In the genomic region with DNA sequence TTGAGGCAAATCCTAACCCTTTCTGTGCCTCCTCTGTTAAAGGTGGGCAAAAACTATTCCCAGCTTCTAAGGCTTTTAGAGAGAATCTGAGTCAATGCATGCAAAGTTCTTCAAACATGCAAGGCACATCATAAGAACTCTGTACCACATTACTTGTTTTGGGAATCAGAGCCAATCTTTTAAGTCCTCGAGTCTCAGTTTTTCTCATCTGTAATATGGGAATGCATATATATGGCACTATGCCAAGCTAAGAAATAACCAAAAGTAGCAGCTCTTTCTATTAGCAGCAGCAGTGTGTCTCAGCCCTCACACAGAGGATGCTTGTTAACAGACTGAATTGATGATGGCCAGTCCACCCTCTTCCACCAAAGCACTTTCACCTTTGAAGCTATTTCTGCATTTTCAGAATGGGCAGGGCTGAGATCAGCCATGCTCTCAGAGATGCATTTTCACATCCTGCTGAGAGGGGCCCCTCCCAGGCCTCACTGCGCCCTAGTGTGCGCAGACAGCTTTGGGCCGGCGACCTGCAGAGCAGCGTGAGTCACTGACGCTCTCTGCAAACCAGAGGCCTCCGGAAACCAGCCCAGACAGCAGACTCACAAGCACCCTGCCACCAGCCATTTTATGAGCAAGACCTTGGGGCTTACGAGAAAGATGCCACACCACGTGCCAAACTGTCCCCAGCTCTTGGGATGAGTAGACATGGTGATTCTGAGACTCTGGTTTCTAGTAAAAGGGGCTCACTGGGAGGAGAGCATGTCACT, we compare ENCODE assay signal across 8 cellular contexts.
DNase-seq lines count a peak whose midpoint lies in the region; ATAC-seq and TF ChIP-seq lines count a peak whose summit lies in the region.

No MANE protein-coding gene starts in this region.

- ATAC-seq in GM19023 (IDR thresholded peaks at IDR 0.05; ENCODE audit: unreplicated experiment) = peak; percentile 77
- peak; percentile 70 for ATAC-seq in HG03064 (IDR thresholded peaks at IDR 0.05; ENCODE audit: low read depth, unreplicated experiment)
- ATAC-seq in WTC11 = peak; percentile 28; the same call in 1 of the 2 replicates
- ATAC-seq in central memory CD8-positive, alpha-beta T cell (replicated peaks; ENCODE audit: extremely low read depth, poor library complexity, severe bottlenecking) = peak; percentile 87

- peaks cover 6% of the 10 kb centered on the region for H3K9me3 Mint-ChIP-seq in WTC11
- no peaks in the 10 kb centered on the region for H3K9me3 Mint-ChIP-seq in central memory CD8-positive, alpha-beta T cell

- H3K27me3 Mint-ChIP-seq in WTC11 (ENCODE audit: low read depth) = no peaks in the 10 kb centered on the region
- H3K27me3 Mint-ChIP-seq in central memory CD8-positive, alpha-beta T cell = no peaks in the 10 kb centered on the region

- no peaks in the 10 kb centered on the region for H3K4me1 Mint-ChIP-seq in WTC11
- H3K4me1 Mint-ChIP-seq in central memory CD8-positive, alpha-beta T cell = peaks cover 89% of the 10 kb centered on the region

- H3K4me3 Mint-ChIP-seq in WTC11 = no peak overlapping the region
- peak overlapping the region; percentile 75 for H3K4me3 Mint-ChIP-seq in central memory CD8-positive, alpha-beta T cell

- TF ChIP-seq CTCF in WTC11 (IDR thresholded peaks at IDR 0.05) = no peak

- DNase-seq in WTC11 (ENCODE audit: low spot score) = no peak
- DNase-seq in central memory CD8-positive, alpha-beta T cell (ENCODE audit: low spot score in 2 of 2) = peak; percentile 71 to 92
- peak; percentile 63 to 84 for DNase-seq in stimulated activated CD4-positive, alpha-beta T cell treated with anti-CD3 and anti-CD28 coated beads, Interleukin-4, amount 100 ng/mL, for 48 hours (ENCODE audit: low read depth in 2 of 2)
- DNase-seq in dedifferentiated amniotic fluid mesenchymal stem cell (ENCODE audit: extremely low spot score) = no peak
- DNase-seq in DMS153 treated with DMSO at 0.1 percent for 48 hours (lab: John Stamatoyannopoulos, UW; ENCODE audit: unreplicated experiment) = no peak
- DNase-seq in NCI-H345 (lab: John Stamatoyannopoulos, UW) = no peak

- H3K36me3 Mint-ChIP-seq in WTC11 = peaks cover 6% of the 10 kb centered on the region
- peaks cover 65% of the 10 kb centered on the region for H3K36me3 Mint-ChIP-seq in central memory CD8-positive, alpha-beta T cell (ENCODE audit: insufficient read depth)

- no peak overlapping the region for H3K27ac Mint-ChIP-seq in WTC11
- H3K27ac Mint-ChIP-seq in central memory CD8-positive, alpha-beta T cell (ENCODE audit: low read depth) = peak overlapping the region; percentile 97

- POLR2A ChIA-PET in WTC11 (lab: Charles Lee) = no interaction called here

- CTCF ChIA-PET in WTC11 (lab: Charles Lee) = interaction anchor here (1.0 kb wide), 1 partner anchor 13 kb away, joined by 4 read pairs; no protein-coding TSS in a partner anchor

TF ChIP-seq in WTC11, 78 proteins besides CTCF, POLR2A, EP300 and RAD21 (continues in another document):
- TF ChIP-seq, protein P1, sequence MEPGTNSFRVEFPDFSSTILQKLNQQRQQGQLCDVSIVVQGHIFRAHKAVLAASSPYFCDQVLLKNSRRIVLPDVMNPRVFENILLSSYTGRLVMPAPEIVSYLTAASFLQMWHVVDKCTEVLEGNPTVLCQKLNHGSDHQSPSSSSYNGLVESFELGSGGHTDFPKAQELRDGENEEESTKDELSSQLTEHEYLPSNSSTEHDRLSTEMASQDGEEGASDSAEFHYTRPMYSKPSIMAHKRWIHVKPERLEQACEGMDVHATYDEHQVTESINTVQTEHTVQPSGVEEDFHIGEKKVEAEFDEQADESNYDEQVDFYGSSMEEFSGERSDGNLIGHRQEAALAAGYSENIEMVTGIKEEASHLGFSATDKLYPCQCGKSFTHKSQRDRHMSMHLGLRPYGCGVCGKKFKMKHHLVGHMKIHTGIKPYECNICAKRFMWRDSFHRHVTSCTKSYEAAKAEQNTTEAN (CRISPR knock-in tag; IDR thresholded peaks at IDR 0.05) = no peak
- TF ChIP-seq, protein P2, sequence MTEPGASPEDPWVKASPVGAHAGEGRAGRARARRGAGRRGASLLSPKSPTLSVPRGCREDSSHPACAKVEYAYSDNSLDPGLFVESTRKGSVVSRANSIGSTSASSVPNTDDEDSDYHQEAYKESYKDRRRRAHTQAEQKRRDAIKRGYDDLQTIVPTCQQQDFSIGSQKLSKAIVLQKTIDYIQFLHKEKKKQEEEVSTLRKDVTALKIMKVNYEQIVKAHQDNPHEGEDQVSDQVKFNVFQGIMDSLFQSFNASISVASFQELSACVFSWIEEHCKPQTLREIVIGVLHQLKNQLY (CRISPR knock-in tag; IDR thresholded peaks at IDR 0.05) = no peak
- TF ChIP-seq CREB1 (CRISPR knock-in tag; IDR thresholded peaks at IDR 0.05) = no peak
- TF ChIP-seq, protein P3, sequence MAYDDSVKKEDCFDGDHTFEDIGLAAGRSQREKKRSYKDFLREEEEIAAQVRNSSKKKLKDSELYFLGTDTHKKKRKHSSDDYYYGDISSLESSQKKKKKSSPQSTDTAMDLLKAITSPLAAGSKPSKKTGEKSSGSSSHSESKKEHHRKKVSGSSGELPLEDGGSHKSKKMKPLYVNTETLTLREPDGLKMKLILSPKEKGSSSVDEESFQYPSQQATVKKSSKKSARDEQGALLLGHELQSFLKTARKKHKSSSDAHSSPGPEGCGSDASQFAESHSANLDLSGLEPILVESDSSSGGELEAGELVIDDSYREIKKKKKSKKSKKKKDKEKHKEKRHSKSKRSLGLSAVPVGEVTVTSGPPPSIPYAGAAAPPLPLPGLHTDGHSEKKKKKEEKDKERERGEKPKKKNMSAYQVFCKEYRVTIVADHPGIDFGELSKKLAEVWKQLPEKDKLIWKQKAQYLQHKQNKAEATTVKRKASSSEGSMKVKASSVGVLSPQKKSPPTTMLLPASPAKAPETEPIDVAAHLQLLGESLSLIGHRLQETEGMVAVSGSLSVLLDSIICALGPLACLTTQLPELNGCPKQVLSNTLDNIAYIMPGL (CRISPR knock-in tag; IDR thresholded peaks at IDR 0.05) = no peak
- TF ChIP-seq, protein P4, sequence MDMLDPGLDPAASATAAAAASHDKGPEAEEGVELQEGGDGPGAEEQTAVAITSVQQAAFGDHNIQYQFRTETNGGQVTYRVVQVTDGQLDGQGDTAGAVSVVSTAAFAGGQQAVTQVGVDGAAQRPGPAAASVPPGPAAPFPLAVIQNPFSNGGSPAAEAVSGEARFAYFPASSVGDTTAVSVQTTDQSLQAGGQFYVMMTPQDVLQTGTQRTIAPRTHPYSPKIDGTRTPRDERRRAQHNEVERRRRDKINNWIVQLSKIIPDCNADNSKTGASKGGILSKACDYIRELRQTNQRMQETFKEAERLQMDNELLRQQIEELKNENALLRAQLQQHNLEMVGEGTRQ (CRISPR knock-in tag; IDR thresholded peaks at IDR 0.05) = no peak
- TF ChIP-seq JAZF1 (CRISPR knock-in tag; IDR thresholded peaks at IDR 0.05) = no peak
- TF ChIP-seq, protein P5, sequence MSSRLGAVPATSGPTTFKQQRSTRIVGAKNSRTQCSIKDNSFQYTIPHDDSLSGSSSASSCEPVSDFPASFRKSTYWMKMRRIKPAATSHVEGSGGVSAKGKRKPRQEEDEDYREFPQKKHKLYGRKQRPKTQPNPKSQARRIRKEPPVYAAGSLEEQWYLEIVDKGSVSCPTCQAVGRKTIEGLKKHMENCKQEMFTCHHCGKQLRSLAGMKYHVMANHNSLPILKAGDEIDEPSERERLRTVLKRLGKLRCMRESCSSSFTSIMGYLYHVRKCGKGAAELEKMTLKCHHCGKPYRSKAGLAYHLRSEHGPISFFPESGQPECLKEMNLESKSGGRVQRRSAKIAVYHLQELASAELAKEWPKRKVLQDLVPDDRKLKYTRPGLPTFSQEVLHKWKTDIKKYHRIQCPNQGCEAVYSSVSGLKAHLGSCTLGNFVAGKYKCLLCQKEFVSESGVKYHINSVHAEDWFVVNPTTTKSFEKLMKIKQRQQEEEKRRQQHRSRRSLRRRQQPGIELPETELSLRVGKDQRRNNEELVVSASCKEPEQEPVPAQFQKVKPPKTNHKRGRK (CRISPR knock-in tag; IDR thresholded peaks at IDR 0.05; ENCODE audit: borderline replicate concordance) = no peak
- TF ChIP-seq, protein P6, sequence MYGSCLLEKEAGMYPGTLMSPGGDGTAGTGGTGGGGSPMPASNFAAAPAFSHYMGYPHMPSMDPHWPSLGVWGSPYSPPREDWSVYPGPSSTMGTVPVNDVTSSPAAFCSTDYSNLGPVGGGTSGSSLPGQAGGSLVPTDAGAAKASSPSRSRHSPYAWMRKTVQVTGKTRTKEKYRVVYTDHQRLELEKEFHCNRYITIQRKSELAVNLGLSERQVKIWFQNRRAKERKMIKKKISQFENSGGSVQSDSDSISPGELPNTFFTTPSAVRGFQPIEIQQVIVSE (CRISPR knock-in tag; IDR thresholded peaks at IDR 0.05; ENCODE audit: borderline replicate concordance) = no peak
- TF ChIP-seq, protein P7, sequence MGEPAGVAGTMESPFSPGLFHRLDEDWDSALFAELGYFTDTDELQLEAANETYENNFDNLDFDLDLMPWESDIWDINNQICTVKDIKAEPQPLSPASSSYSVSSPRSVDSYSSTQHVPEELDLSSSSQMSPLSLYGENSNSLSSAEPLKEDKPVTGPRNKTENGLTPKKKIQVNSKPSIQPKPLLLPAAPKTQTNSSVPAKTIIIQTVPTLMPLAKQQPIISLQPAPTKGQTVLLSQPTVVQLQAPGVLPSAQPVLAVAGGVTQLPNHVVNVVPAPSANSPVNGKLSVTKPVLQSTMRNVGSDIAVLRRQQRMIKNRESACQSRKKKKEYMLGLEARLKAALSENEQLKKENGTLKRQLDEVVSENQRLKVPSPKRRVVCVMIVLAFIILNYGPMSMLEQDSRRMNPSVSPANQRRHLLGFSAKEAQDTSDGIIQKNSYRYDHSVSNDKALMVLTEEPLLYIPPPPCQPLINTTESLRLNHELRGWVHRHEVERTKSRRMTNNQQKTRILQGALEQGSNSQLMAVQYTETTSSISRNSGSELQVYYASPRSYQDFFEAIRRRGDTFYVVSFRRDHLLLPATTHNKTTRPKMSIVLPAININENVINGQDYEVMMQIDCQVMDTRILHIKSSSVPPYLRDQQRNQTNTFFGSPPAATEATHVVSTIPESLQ (CRISPR knock-in tag; IDR thresholded peaks at IDR 0.05) = no peak
- TF ChIP-seq ZNF138 (CRISPR knock-in tag; conservative IDR thresholded peaks at IDR 0.05) = no peak
- TF ChIP-seq NR1H2 (CRISPR knock-in tag; IDR thresholded peaks at IDR 0.05) = no peak
- TF ChIP-seq ZNF671 (CRISPR knock-in tag; IDR thresholded peaks at IDR 0.05) = no peak
- TF ChIP-seq CBFB (CRISPR knock-in tag; IDR thresholded peaks at IDR 0.05; ENCODE audit: low read depth) = no peak
- TF ChIP-seq ATF1 (CRISPR knock-in tag; IDR thresholded peaks at IDR 0.05) = no peak
- no peak for TF ChIP-seq GTF2I (CRISPR knock-in tag; conservative IDR thresholded peaks at IDR 0.05)
- no peak for TF ChIP-seq NFE2L1 (CRISPR knock-in tag; IDR thresholded peaks at IDR 0.05)

Comparison
In these comparisons a context has a peak if more than half of its experiments do, and no peak if none do; other contexts are left out.
1. ATAC-seq: peak in every context shown above with its lines; median percentile 87 in central memory CD8-positive, alpha-beta T cell; 77 in GM19023; 70 in HG03064; 28 in WTC11.
2. DNase-seq: peak in central memory CD8-positive, alpha-beta T cell (2 of 2) and stimulated activated CD4-positive, alpha-beta T cell treated with anti-CD3 and anti-CD28 coated beads, Interleukin-4, amount 100 ng/mL, for 48 hours (2 of 2); none in WTC11 (single experiment), dedifferentiated amniotic fluid mesenchymal stem cell (single experiment), DMS153 treated with DMSO at 0.1 percent for 48 hours (single experiment) and NCI-H345 (single experiment).